ENCODE assay signal across 15 cellular contexts in the genomic region with DNA sequence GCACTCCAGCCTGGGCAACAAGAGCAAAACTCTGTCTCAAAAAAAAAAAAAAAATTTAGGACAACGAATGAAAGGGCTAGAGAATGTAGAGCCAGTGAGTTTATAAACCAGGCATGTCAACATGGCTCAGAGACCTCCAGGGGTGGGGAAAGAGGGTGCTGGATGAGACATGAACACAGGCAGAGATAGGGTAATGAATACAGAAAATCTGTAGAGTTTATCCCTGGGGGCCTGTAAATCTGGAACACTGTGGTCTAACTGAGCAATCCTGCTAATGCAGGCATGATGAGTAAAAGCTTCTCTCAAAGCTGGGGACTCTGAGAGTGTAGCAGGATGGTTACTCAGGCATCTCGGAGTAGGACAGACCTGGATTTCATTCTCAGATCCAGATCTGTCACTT. TPM values are rescaled to one million over a fixed set of nuclear protein-coding genes. Genes with fewer than 3 reads are reported as not detected.
A peak's percentile ranks its signal among the peaks of the same experiment; 100 is the strongest.
DNase-seq lines count a peak whose midpoint lies in the region; ATAC-seq and TF ChIP-seq lines count a peak whose summit lies in the region.
"Had no signal": no experiment of that assay in that cellular context is flagged by ENCODE, and none has a peak within 500 bp of the region (broad histone marks: within the 10 kb centered on the region; RNA-seq: fewer than 3 reads in every experiment).

No MANE protein-coding gene starts in this region.

- no peak for TF ChIP-seq CTCF in astrocyte of the spinal cord (IDR thresholded peaks at IDR 0.05; ENCODE audit: low read depth, low read length)

- intact Hi-C loops in left ventricle myocardium superior (cut with micrococcal nuclease): no loop called here

- DNase-seq in GOT3 (lab: John Stamatoyannopoulos, UW): peak; percentile 34
- peak; percentile 54 for DNase-seq in astrocyte of the spinal cord (ENCODE audit: low read depth, low spot score)
- DNase-seq in left ventricle myocardium superior: no peak
- peak; percentile 92 for DNase-seq in stromal cell of bone marrow (ENCODE audit: low read depth)
- DNase-seq in activated CD4-positive, alpha-beta T cell treated with anti-CD3 and anti-CD28 coated beads for 48 hours: no peak
- DNase-seq: activated gamma-delta T cell; effector CD4-positive, alpha-beta T cell; mesendoderm; NCI-H1694 treated with DMSO at 0.1 percent for 48 hours; NCI-H69; PC-9; stimulated activated CD4-positive, alpha-beta T cell treated with anti-CD3 and anti-CD28 coated beads, Interleukin-4, amount 100 ng/mL, for 24 hours; testis had no signal

- ATAC-seq in left ventricle myocardium superior: peak; percentile 31
- no peak for ATAC-seq in GM21423 (IDR thresholded peaks at IDR 0.05; ENCODE audit: unreplicated experiment)
- ATAC-seq in GM18909 (IDR thresholded peaks at IDR 0.05; ENCODE audit: poor library complexity, unreplicated experiment): no peak

- in situ Hi-C loops in astrocyte of the spinal cord (cut with HindIII; ENCODE audit: low sequenced_read_pairs): no loop called here

- no peak overlapping the region for H3K4me3 ChIP-seq in astrocyte of the spinal cord (ENCODE audit: low read depth, low read length)
- H3K4me3 ChIP-seq: PC-9, testis had no signal

RNA-seq across cellular contexts. Expression of gene IGFBP2, which starts 59.2 kb away (rescaled TPM):
- 50.7 TPM for total RNA-seq in left ventricle myocardium superior

Comparison
In these comparisons a context has a peak if more than half of its experiments do, and no peak if none do; other contexts are left out.
1. DNase-seq: peak in GOT3 (single experiment), astrocyte of the spinal cord (single experiment) and stromal cell of bone marrow (single experiment); none in left ventricle myocardium superior (single experiment) and activated CD4-positive, alpha-beta T cell treated with anti-CD3 and anti-CD28 coated beads for 48 hours (single experiment).